8 cellular contexts compared by ENCODE assay signal in the genomic region with DNA sequence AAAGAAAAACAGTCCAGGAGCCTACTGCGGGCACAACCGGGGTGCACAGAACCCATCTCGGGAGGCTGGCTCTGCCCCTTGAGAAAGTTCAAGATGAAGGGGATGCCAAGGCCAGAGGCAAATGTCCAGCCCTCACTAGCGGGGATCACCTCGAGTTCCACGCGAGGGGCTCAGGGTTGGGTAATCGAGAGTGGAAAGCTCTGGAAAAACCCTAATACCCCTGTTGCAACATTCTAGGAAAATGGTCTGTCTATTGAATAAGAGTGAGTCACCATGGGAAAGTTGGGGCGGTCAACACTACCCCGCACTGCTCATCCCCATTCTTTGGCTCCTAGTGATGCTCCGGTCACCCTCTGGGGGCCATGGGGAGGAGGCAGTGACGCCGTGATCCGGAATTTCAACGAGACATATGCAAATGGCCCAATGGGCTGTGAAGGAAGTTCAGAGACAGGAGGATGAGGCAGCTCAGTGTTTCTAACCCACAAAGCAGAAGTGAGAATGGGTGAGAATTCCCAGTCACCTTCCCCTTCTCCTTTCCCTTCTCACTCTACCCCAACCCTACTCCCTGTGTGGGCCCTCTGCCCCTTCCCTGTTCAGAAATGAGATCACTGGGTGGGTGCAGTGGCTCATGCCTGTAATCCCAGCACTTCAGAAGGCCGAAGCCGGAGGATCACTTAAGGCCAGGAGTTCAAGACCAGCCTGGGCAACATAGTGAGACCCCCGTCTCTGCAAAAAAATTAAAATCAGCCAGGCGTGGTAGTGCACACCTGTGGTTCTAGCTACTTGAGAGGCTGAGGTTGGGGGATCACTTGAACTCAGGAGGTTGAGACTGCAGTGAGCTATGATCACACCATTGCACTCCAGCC. TPM values are rescaled to one million over a fixed set of nuclear protein-coding genes. Genes with fewer than 3 reads are reported as not detected.
DNase-seq lines count a peak whose midpoint lies in the region; TF ChIP-seq lines count a peak whose summit lies in the region.

No MANE protein-coding gene starts in this region.

- TF ChIP-seq CTCF in HFFc6 (IDR thresholded peaks at IDR 0.05) (0 out of 2 replicates have a peak, but pooled peaks have one; percentile 17), OCI-LY3 (IDR thresholded peaks at IDR 0.05; ENCODE audit: low read depth, low read length) (no peak), dorsolateral prefrontal cortex (IDR thresholded peaks at IDR 0.05 in 54 of 56, conservative IDR thresholded peaks at IDR 0.05 in 2 of 56; ENCODE audit: low read depth in 1 of 56, partially characterized antibody in 56 of 56) (no peak), testis (IDR thresholded peaks at IDR 0.05) (no peak)

- no peaks in the 10 kb centered on the region for H3K27me3 Mint-ChIP-seq in HFFc6 (ENCODE audit: insufficient read depth)

- H3K4me2 ChIP-seq in OCI-LY3 (ENCODE audit: low read length), result peak overlapping the region; percentile 83

- no peaks in the 10 kb centered on the region for H3K36me3 ChIP-seq in OCI-LY3 (replicated peaks; ENCODE audit: low read depth, low read length)
- no peaks in the 10 kb centered on the region for H3K36me3 ChIP-seq in testis (ENCODE audit: low read depth, missing control alignments)

- WGBS in testis, 2 donors, result 82 to 92% methylated on average over 18 to 19 of the region's 19 CpGs

- H3K27me3 ChIP-seq in OCI-LY3 (ENCODE audit: low read depth, low read length) (no peaks in the 10 kb centered on the region), dorsolateral prefrontal cortex (no peaks in the 10 kb centered on the region), testis (no peaks in the 10 kb centered on the region)

- peak; percentile 91 for DNase-seq in EH (ENCODE audit: low read depth)
- DNase-seq in HFFc6, result peak; percentile 86
- peak; percentile 81 for DNase-seq in kidney tubule cell (ENCODE audit: low spot score)
- DNase-seq in dorsolateral prefrontal cortex, result no peak
- DNase-seq in DMS 273 treated with DMSO at 0.1 percent for 48 hours (lab: John Stamatoyannopoulos, UW), result no peak
- DNase-seq in NCI-H774 (lab: John Stamatoyannopoulos, UW), result no peak
- DNase-seq in testis, result no peak

- H3K9me3 Mint-ChIP-seq in HFFc6, result no peaks in the 10 kb centered on the region

- H3K4me1 ChIP-seq in OCI-LY3 (ENCODE audit: low read length) (peaks cover 74% of the 10 kb centered on the region), testis (peaks cover 5% of the 10 kb centered on the region)

- no peak for TF ChIP-seq POLR2A in testis (IDR thresholded peaks at IDR 0.05)

- peaks cover 66% of the 10 kb centered on the region for H3K4me1 Mint-ChIP-seq in HFFc6 (ENCODE audit: low read depth)

- H3K9ac ChIP-seq in OCI-LY3 (ENCODE audit: low read length), result peak overlapping the region; percentile 70

- H2AFZ ChIP-seq in OCI-LY3 (ENCODE audit: low read depth, low read length), result no peak overlapping the region

- H3K79me2 ChIP-seq in OCI-LY3 (ENCODE audit: low read length), result no peaks in the 10 kb centered on the region; the same call in 1 of the 2 replicates

- H3K4me3 ChIP-seq in OCI-LY3 (ENCODE audit: low read length) (peak overlapping the region; percentile 66), dorsolateral prefrontal cortex (no peak overlapping the region), testis (no peak overlapping the region)

- peak overlapping the region; percentile 65 for H3K4me3 Mint-ChIP-seq in HFFc6

- H3K36me3 Mint-ChIP-seq in HFFc6 (ENCODE audit: low read depth), result no peaks in the 10 kb centered on the region

- intact Hi-C loops in dorsolateral prefrontal cortex (cut with DNase I), result no loop called here
- intact Hi-C loops in testis (cut with DNase I; ENCODE audit: low total_unique reads), result no loop called here

- no peaks in the 10 kb centered on the region for H4K20me1 ChIP-seq in OCI-LY3 (ENCODE audit: insufficient read depth, low read length)

- peak overlapping the region; percentile 96 for H3K27ac Mint-ChIP-seq in HFFc6

- H3K9me3 ChIP-seq in OCI-LY3 (ENCODE audit: insufficient read depth, low read length) (no peaks in the 10 kb centered on the region), testis (no peaks in the 10 kb centered on the region)

- H3K27ac ChIP-seq in OCI-LY3 (ENCODE audit: low read length) (peak overlapping the region; percentile 88), dorsolateral prefrontal cortex (no peak overlapping the region), testis (no peak overlapping the region)

RNA-seq across cellular contexts. Expression of gene SOCS3, which starts 22.4 kb away (rescaled TPM):
- total RNA-seq in HFFc6 (2021; fragmentation: NEBNext Ultra II Directional; extraction: Animal tissue kit (Norgen Biotek cat#: 25700)), result 10 to 100 TPM; 27.4 to 37.2 (median 33.2) TPM
- total RNA-seq in dorsolateral prefrontal cortex (100 to 1,000 TPM in 6 of 120 experiments, 10 to 100 TPM in 80, 1 to 10 TPM in 34; 1.7 to 175 (median 17.1) TPM), testis (10 to 100 TPM in 1 of 2 donors, 1 to 10 TPM in 1; 2.2 to 17.8 TPM)
- 9.6 TPM for polyA plus RNA-seq in testis (ENCODE audit: insufficient read depth, low read depth, low replicate concordance)

RNA-seq across cellular contexts. Expression of gene PGS1, which starts 41.0 kb away (rescaled TPM):
- 10 to 100 TPM; 20.2 to 26.1 (median 24.5) TPM for total RNA-seq in HFFc6 (2021; fragmentation: NEBNext Ultra II Directional; extraction: Animal tissue kit (Norgen Biotek cat#: 25700))
- total RNA-seq in dorsolateral prefrontal cortex, result 10 to 100 TPM; 40.3 to 89.2 (median 57.6) TPM
- 10 to 100 TPM; 50.4 to 58.4 TPM for total RNA-seq in testis
- polyA plus RNA-seq in testis (ENCODE audit: insufficient read depth, low read depth, low replicate concordance), result 34.9 TPM

Comparison
In these comparisons a context has a peak if more than half of its experiments do, and no peak if none do; other contexts are left out.
1. DNase-seq: peak in EH (single experiment), HFFc6 (single experiment) and kidney tubule cell (single experiment); none in dorsolateral prefrontal cortex (0 of 10), DMS 273 treated with DMSO at 0.1 percent for 48 hours (single experiment), NCI-H774 (single experiment) and testis (single experiment).